Comparison of ENCODE assay signal across 24 cellular contexts in the genomic region with DNA sequence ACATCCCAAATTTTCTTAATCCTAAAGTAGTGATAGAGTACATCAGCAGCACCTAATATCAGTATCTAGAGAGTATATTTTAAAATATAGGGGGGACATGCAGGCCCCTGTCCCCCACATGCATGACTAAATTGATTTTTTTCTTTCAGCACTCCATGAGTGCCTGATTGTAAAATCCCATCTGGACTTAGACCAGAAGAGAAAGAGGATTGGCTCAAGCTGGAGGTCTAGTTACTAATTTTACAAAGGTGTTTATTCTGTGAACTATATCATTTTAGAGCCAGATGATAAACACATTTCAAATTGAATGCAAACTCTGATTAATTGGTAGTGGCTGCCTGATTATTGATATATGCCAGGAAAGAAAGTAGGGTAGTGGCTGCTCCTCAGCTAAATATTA.
"Had no signal": no experiment of that assay in that cellular context is flagged by ENCODE, and none has a peak within 500 bp of the region (broad histone marks: within the 10 kb centered on the region; RNA-seq: fewer than 3 reads in every experiment).

No MANE protein-coding gene starts in this region.

- H3K9me3 ChIP-seq: colonic mucosa, esophagus muscularis mucosa, esophagus squamous epithelium, gastrocnemius medialis, gastroesophageal sphincter, heart left ventricle, heart right ventricle had no signal

- H3K4me3 ChIP-seq: colonic mucosa, coronary artery, dorsolateral prefrontal cortex, esophagus muscularis mucosa, esophagus squamous epithelium, gastrocnemius medialis, gastroesophageal sphincter, heart left ventricle, heart right ventricle had no signal

- H3K36me3 ChIP-seq: colonic mucosa, esophagus muscularis mucosa, esophagus squamous epithelium, gastrocnemius medialis, gastroesophageal sphincter, heart left ventricle, heart right ventricle had no signal

- ATAC-seq: effector memory CD8-positive, alpha-beta T cell; esophagus mucosa; foreskin keratinocyte; gastrocnemius medialis; gastroesophageal sphincter; heart left ventricle; heart right ventricle had no signal

- DNase-seq: colonic mucosa; cortex of kidney; dermis blood vessel endothelial cell; dorsolateral prefrontal cortex; effector CD4-positive, alpha-beta T cell; effector CD8-positive, alpha-beta T cell; effector memory CD4-positive, alpha-beta T cell; effector memory CD8-positive, alpha-beta T cell; endodermal cell; erythroblast; esophagus squamous epithelium; foreskin fibroblast; foreskin keratinocyte; foreskin melanocyte; gastrocnemius medialis; glutamatergic neuron; head of caudate nucleus; heart left ventricle; heart right ventricle had no signal

- H3K27me3 ChIP-seq: colonic mucosa, dorsolateral prefrontal cortex, esophagus muscularis mucosa, esophagus squamous epithelium, foreskin keratinocyte, gastrocnemius medialis, gastroesophageal sphincter, heart left ventricle, heart right ventricle had no signal

- H3K27ac ChIP-seq: colonic mucosa, coronary artery, dorsolateral prefrontal cortex, epithelial cell of prostate, esophagus muscularis mucosa, esophagus squamous epithelium, foreskin keratinocyte, gastrocnemius medialis, gastroesophageal sphincter, heart left ventricle, heart right ventricle had no signal

- H3K4me1 ChIP-seq: colonic mucosa, esophagus muscularis mucosa, esophagus squamous epithelium, foreskin keratinocyte, gastrocnemius medialis, gastroesophageal sphincter, heart left ventricle, heart right ventricle had no signal
